18 cellular contexts compared by ENCODE assay signal in the genomic region with DNA sequence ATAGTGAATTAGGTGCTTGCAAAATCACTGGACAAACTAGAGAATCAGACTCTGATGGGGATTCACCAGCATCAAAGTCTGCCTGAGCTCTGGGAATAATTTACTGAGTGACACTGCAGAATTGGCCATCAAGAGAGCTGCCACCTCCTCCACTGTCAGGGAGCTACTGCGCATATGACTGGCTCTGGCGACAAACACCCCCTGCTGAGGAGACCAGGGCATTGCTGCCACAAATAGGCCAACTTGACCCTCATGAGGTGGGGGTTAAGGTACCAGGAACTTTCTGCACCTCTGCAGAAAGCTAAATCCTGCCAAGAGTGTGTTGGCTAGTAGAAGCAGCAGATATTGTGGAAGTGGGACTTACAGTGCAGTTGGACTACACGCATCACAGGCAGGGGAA.
"Had no signal": no experiment of that assay in that cellular context is flagged by ENCODE, and none has a peak within 500 bp of the region (broad histone marks: within the 10 kb centered on the region; RNA-seq: fewer than 3 reads in every experiment).

No MANE protein-coding gene starts in this region.

- H3K4me3 ChIP-seq: ascending aorta, dorsolateral prefrontal cortex, hepatocyte, lung, tibial artery, vagina had no signal

- H3K9me3 ChIP-seq: ascending aorta, tibial artery, vagina had no signal

- DNase-seq: activated CD4-positive, alpha-beta T cell treated with anti-CD3 and anti-CD28 coated beads for 1 hour; activated CD4-positive, alpha-beta T cell treated with anti-CD3 and anti-CD28 coated beads, Interleukin-2, amount 50 U/mL, for 4 hours; activated naive CD4-positive, alpha-beta T cell treated with anti-CD3 and anti-CD28 coated beads, Interleukin-2, amount 10 ng/mL, durations not matched to agents 7 days and 5 days; activated T-cell treated with anti-CD3 and anti-CD28 coated beads for 4 hours; dorsolateral prefrontal cortex; kidney glomerular epithelial cell; midbrain; stimulated activated CD4-positive, alpha-beta T cell treated with anti-CD3 and anti-CD28 coated beads, Interleukin-2, amount 100 ng/mL, for 48 hours; stimulated activated naive B cell treated with anti-CD40 and anti-IgM and Interleukin-4, amounts not matched to agents 10 μg/mL and 1 μg/mL and 100 μg/mL, for 72 hours; T-helper 1 cell; T1000; tibial artery had no signal

- H3K9ac ChIP-seq: parathyroid adenoma had no signal

- FAIRE-seq: bronchial epithelial cell had no signal

- H3K27ac ChIP-seq: ascending aorta, hepatocyte, parathyroid adenoma, tibial artery, vagina had no signal

- ATAC-seq: stimulated activated naive B cell treated with anti-CD40 and anti-IgM and Interleukin-4, amounts not matched to agents 10 μg/mL and 1 μg/mL and 100 μg/mL, for 72 hours had no signal

- H3K36me3 ChIP-seq: vagina had no signal

- H3K4me1 ChIP-seq: ascending aorta, parathyroid adenoma, vagina had no signal

- H3K79me2 ChIP-seq: hepatocyte, parathyroid adenoma had no signal

- H2AFZ ChIP-seq: hepatocyte, parathyroid adenoma had no signal

- H3K4me2 ChIP-seq: hepatocyte had no signal

- H3K27me3 ChIP-seq: ascending aorta, dorsolateral prefrontal cortex, hepatocyte, tibial artery, vagina had no signal
